24 cellular contexts compared by ENCODE assay signal in the genomic region with DNA sequence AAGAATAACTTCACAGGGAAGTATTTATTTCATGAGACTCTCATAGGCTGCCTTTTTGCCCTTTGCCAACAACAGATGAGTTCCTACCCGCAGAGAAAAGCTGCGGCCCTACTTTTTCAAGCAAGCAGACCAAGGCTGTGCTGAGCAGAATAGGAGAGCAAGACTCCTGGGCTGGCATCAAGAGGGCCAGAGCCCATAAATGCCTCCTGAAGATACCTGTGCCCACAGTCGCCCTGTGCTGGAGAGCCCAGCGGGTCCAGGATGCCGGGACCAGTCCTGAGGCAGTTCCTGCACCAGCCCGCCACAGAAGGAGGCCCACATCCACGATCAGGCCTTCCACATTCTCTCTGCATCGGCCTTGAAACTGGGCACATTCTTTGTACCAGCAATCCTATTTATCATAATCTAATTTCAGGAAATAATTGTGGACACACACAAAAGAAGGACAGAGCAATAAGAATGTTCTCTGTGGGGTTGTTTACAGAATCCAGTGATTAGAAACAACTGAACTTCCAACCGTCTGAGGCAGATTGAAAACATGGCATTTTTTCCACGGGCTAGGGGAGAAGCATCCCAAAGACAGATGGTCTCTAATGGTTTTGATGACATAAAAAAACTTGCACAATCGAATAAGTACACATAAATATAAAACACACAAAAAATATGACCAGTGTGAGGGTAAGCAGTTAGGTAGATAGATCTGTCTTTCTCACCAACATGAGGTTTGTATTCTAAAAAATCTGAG.
"Had no signal": no experiment of that assay in that cellular context is flagged by ENCODE, and none has a peak within 500 bp of the region (broad histone marks: within the 10 kb centered on the region; RNA-seq: fewer than 3 reads in every experiment).

No MANE protein-coding gene starts in this region.

- H3K4me1 ChIP-seq: adrenal gland, esophagus squamous epithelium, thyroid gland had no signal

- ATAC-seq: activated CD8-positive, alpha-beta T cell treated with anti-CD3 and anti-CD28 coated beads, Interleukin-2, amount 10 ng/mL, durations not matched to agents 7 days and 5 days; activated naive CD4-positive, alpha-beta T cell treated with anti-CD3 and anti-CD28 coated beads, Interleukin-2, amount 50 U/mL, for 72 hours; effector memory CD8-positive, alpha-beta T cell; naive thymus-derived CD4-positive, alpha-beta T cell; stimulated activated naive CD8-positive, alpha-beta T cell treated with anti-CD3 and anti-CD28 coated beads, Interleukin-15, Interleukin-2, amounts not matched to agents 100 U/mL and 50 U/mL, for 24 hours; T-cell had no signal

- H3K9me3 ChIP-seq: adrenal gland, ascending aorta, thyroid gland had no signal

- H3K27me3 ChIP-seq: adrenal gland, ascending aorta, brain microvascular endothelial cell, esophagus squamous epithelium, thyroid gland had no signal

- FAIRE-seq: endothelial cell of umbilical vein, kidney had no signal

- H3K4me3 ChIP-seq: adrenal gland, ascending aorta, esophagus squamous epithelium, lung, thyroid gland had no signal

- H3K27ac ChIP-seq: adrenal gland, ascending aorta, brain microvascular endothelial cell, esophagus squamous epithelium, thyroid gland, WERI-Rb-1 had no signal

- H3K36me3 ChIP-seq: adrenal gland, brain microvascular endothelial cell, esophagus squamous epithelium, thyroid gland, WERI-Rb-1 had no signal

- DNase-seq: activated CD4-positive, alpha-beta T cell treated with anti-CD3 and anti-CD28 coated beads, Interleukin-2, amount 10 ng/mL, durations not matched to agents 7 days and 5 days; activated CD4-positive, CD25-positive, alpha-beta regulatory T cell treated with anti-CD3 and anti-CD28 coated beads, Interleukin-2, amount 50 U/mL, for 72 hours; activated CD8-positive, alpha-beta T cell treated with anti-CD3 and anti-CD28 coated beads, Interleukin-2, amount 10 ng/mL, durations not matched to agents 7 days and 5 days; activated gamma-delta T cell treated with Interleukin-2 at 50 U/mL for 16 hours; activated T-cell treated with anti-CD3 and anti-CD28 coated beads, Interleukin-2, amount 50 U/mL, for 1 hour; brain microvascular endothelial cell; dermis blood vessel endothelial cell; effector memory CD8-positive, alpha-beta T cell; esophagus squamous epithelium; kidney; naive thymus-derived CD4-positive, alpha-beta T cell; retina; stimulated activated CD4-positive, alpha-beta T cell treated with anti-CD3 and anti-CD28 coated beads, Interleukin-12 subunit alpha, Interleukin-12 subunit beta, amount 100 ng/mL, for 4 hours; stimulated activated CD4-positive, alpha-beta T cell treated with anti-CD3 and anti-CD28 coated beads, Interleukin-4, amount 100 ng/mL, for 4 hours; stimulated activated naive CD8-positive, alpha-beta T cell treated with anti-CD3 and anti-CD28 coated beads, Interleukin-15, Interleukin-2, amounts not matched to agents 100 U/mL and 50 U/mL, for 24 hours; substantia nigra; T-cell; thyroid gland; WERI-Rb-1 had no signal
